In genomic region chr10:45602836-45603235, GRCh38 we compare ENCODE assay signal across 35 cellular contexts.
"Had no signal": no experiment of that assay in that cellular context is flagged by ENCODE, and none has a peak within 500 bp of the region (broad histone marks: within the 10 kb centered on the region; RNA-seq: fewer than 3 reads in every experiment).

No MANE protein-coding gene starts in this region.

- H3K9me3 ChIP-seq: MG63 had no signal

- H3K36me3 ChIP-seq: MG63 had no signal

- DNase-seq: Karpas-422, Kasumi-1, MG63, MM.1S, MV-4-11, NCI-H1048, NCI-H1092, NCI-H1092 treated with DMSO at 0.1 percent for 48 hours, NCI-H1105, NCI-H1105 treated with DMSO at 0.1 percent for 48 hours, NCI-H1417, NCI-H1417 treated with DMSO at 0.1 percent for 48 hours, NCI-H1436, NCI-H1436 treated with DMSO at 0.1 percent for 48 hours, NCI-H146, NCI-H1694, NCI-H1694 treated with DMSO at 0.1 percent for 48 hours, NCI-H187, NCI-H187 treated with DMSO at 0.1 percent for 48 hours, NCI-H1930, NCI-H2029, NCI-H2029 treated with DMSO at 0.1 percent for 48 hours, NCI-H2081, NCI-H2081 treated with DMSO at 0.1 percent for 48 hours, NCI-H2107, NCI-H2171, NCI-H2171 treated with DMSO at 0.1 percent for 48 hours, NCI-H2227 treated with DMSO at 0.1 percent for 48 hours, NCI-H226, NCI-H345, NCI-H446, NCI-H446 treated with DMSO at 0.1 percent for 48 hours, NCI-H510A, NCI-H510A treated with DMSO at 0.1 percent for 48 hours, NCI-H524 had no signal

- H3K27me3 ChIP-seq: MG63 had no signal

- H3K4me3 ChIP-seq: MG63 had no signal
